In the genomic region with DNA sequence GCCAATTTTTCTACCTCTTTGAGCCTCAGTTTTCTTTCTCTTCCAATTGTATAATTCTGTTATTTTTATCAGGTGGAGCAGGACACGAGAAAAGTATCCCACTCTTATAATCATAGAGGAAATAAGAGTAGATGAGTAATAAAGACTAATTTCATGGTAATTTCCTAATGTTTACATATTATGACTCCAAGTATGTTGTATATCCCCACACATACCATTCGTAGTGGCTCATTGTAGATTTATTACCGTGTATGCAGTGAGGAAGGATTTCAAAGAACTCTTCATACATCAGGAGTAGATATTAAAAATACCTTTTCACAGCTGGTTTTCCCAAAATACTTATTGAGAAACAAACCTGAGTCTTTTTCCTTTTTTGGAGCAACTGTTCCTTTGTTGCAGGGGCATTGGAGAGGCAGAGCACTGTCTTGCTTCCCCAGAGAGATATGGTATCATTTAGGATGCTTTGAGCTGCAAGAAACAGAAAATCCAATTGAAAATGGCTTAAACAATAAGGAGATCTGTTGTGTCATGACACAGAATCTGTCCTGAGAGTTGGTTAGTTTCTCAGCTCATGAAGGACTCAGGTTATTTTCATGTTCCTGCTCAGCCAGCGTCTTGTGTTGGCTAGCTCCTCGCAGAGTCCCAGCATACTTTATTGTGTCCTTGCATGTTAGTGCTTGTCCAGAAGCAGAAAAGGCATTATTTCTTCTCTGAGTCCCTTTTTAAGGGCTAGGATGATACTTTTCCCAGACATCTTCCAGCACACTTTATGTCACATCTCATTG, we compare ENCODE assay signal across 14 cellular contexts.
DNase-seq lines count a peak whose midpoint lies in the region; FAIRE-seq and TF ChIP-seq lines count a peak whose summit lies in the region.
"Had no signal": no experiment of that assay in that cellular context is flagged by ENCODE, and none has a peak within 500 bp of the region (broad histone marks: within the 10 kb centered on the region; RNA-seq: fewer than 3 reads in every experiment).

No MANE protein-coding gene starts in this region.

- FAIRE-seq in GM19239 (lab: Jason Lieb, UNC), result no peak
- FAIRE-seq: TTC549 had no signal

- H3K4me1 Mint-ChIP-seq in nephron, result peaks cover 82% of the 10 kb centered on the region

- DNase-seq in Daoy (ENCODE audit: low read depth), result peak; percentile 74
- peak; percentile 32 for DNase-seq in RKO (ENCODE audit: low spot score)
- peak; percentile 91 for DNase-seq in epithelial cell of esophagus (ENCODE audit: low read depth)
- DNase-seq in NCI-H2171 (lab: John Stamatoyannopoulos, UW), result no peak
- DNase-seq in ecto neural progenitor cell (ENCODE audit: low spot score), result no peak
- DNase-seq in GM19239 (ENCODE audit: insufficient read length, low spot score), result no peak
- DNase-seq in cerebellum (ENCODE audit: low spot score), result no peak
- DNase-seq: activated CD8-positive, alpha-beta memory T cell treated with anti-CD3 and anti-CD28 coated beads for 24 hours; activated naive CD8-positive, alpha-beta T cell treated with anti-CD3 and anti-CD28 coated beads for 36 hours; effector CD8-positive, alpha-beta T cell; naive B cell; spleen had no signal

- no peak overlapping the region for H3K4me3 ChIP-seq in epithelial cell of esophagus (ENCODE audit: low read length)
- H3K4me3 ChIP-seq: spleen had no signal

- no peaks in the 10 kb centered on the region for H3K36me3 Mint-ChIP-seq in nephron (ENCODE audit: low read depth)

- H3K9me3 Mint-ChIP-seq in nephron, result no peaks in the 10 kb centered on the region

- TF ChIP-seq CTCF in epithelial cell of esophagus (IDR thresholded peaks at IDR 0.05; ENCODE audit: insufficient read depth, low read depth, low read length, missing control alignments) (no peak), nephron (IDR thresholded peaks at IDR 0.05; ENCODE audit: unreplicated experiment in 3 of 3) (no peak)

- H3K27me3 Mint-ChIP-seq in nephron (ENCODE audit: low read depth), result peaks cover 6% of the 10 kb centered on the region
- H3K27me3 Mint-ChIP-seq: activated naive CD8-positive, alpha-beta T cell treated with anti-CD3 and anti-CD28 coated beads for 36 hours; naive B cell had no signal

- no peak overlapping the region for H3K4me3 Mint-ChIP-seq in nephron
- H3K4me3 Mint-ChIP-seq: activated naive CD8-positive, alpha-beta T cell treated with anti-CD3 and anti-CD28 coated beads for 36 hours; naive B cell had no signal

- peak overlapping the region in 2 of 3 experiments; percentile 77 to 89 for H3K27ac Mint-ChIP-seq in nephron
- H3K27ac Mint-ChIP-seq: activated naive CD8-positive, alpha-beta T cell treated with anti-CD3 and anti-CD28 coated beads for 36 hours; naive B cell had no signal

Comparison
In these comparisons a context has a peak if more than half of its experiments do, and no peak if none do; other contexts are left out.
1. DNase-seq: peak in Daoy (single experiment), RKO (single experiment) and epithelial cell of esophagus (single experiment); none in NCI-H2171 (single experiment), ecto neural progenitor cell (single experiment), GM19239 (single experiment) and cerebellum (single experiment).